ENCODE assay signal across 11 cellular contexts in the genomic region with DNA sequence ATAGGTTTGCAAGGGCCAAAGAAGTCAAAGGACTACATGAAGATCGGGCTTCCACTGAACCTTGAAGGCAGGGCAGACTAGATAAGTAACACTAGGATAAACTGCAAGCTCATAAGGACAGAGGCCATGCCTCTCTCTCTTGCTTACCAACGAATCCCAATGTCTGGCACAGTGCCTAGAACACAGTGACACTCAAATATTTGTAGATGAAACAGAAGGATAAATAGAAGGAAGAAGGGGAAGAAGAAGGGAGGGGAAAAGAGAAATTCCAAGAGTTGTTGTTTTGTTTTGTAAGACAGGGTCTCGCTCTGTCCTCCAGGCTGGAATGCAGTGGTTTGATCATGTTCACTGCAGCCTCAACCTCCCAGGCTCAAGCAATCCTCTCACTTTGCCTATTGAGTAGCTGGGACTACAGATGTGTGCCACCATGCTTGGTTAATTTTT. TPM values are rescaled to one million over a fixed set of nuclear protein-coding genes. Genes with fewer than 3 reads are reported as not detected.
DNase-seq lines count a peak whose midpoint lies in the region; ATAC-seq and TF ChIP-seq lines count a peak whose summit lies in the region.
"Had no signal": no experiment of that assay in that cellular context is flagged by ENCODE, and none has a peak within 500 bp of the region (broad histone marks: within the 10 kb centered on the region; RNA-seq: fewer than 3 reads in every experiment).

No MANE protein-coding gene starts in this region.

- peak; percentile 11 for DNase-seq in A172 (ENCODE audit: low spot score)
- peak in 70 of 76 experiments; percentile 10 to 83 (median 50) for DNase-seq in HUDEP-2 (lab: John Stamatoyannopoulos, UW; ENCODE audit: unreplicated experiment in 76 of 76)
- peak; percentile 32 for DNase-seq in brain microvascular endothelial cell
- DNase-seq in 8988T: no peak
- no peak for DNase-seq in CD8-positive, alpha-beta T cell
- DNase-seq in NK-92 (lab: John Stamatoyannopoulos, UW; ENCODE audit: unreplicated experiment): no peak
- DNase-seq: DND-41, KG1, lower lobe of right lung had no signal

- WGBS in liver: 19% methylated on average over 3 of the region's 3 CpGs

- H3K36me3 ChIP-seq in brain microvascular endothelial cell (replicated peaks) (no peaks in the 10 kb centered on the region), liver (ENCODE audit: control insufficient read depth in 4 of 4, insufficient read depth in 3 of 4, low read depth in 1 of 4, low read length in 3 of 4) (no peaks in the 10 kb centered on the region)
- H3K36me3 ChIP-seq in CD8-positive, alpha-beta T cell (ENCODE audit: insufficient read depth, low read length): no peaks in the 10 kb centered on the region
- H3K36me3 ChIP-seq: lower lobe of right lung had no signal

- no peak overlapping the region for H3K27ac Mint-ChIP-seq in CD8-positive, alpha-beta T cell

- no peaks in the 10 kb centered on the region for H3K27me3 ChIP-seq in brain microvascular endothelial cell (replicated peaks)
- no peaks in the 10 kb centered on the region for H3K27me3 ChIP-seq in liver (ENCODE audit: control insufficient read depth in 4 of 4, insufficient read depth in 4 of 4, low read length in 3 of 4)
- H3K27me3 ChIP-seq in CD8-positive, alpha-beta T cell (ENCODE audit: insufficient read depth, low read length): no peaks in the 10 kb centered on the region

- CTCF ChIA-PET in CD8-positive, alpha-beta T cell (lab: Charles Lee): no interaction called here

- no peak overlapping the region for H3K9ac ChIP-seq in liver (ENCODE audit: low read depth in 1 of 2, low read length in 2 of 2)

- no peaks in the 10 kb centered on the region for H3K9me3 Mint-ChIP-seq in CD8-positive, alpha-beta T cell

- no peak overlapping the region for H3K4me3 Mint-ChIP-seq in CD8-positive, alpha-beta T cell

- intact Hi-C loops in CD8-positive, alpha-beta T cell (cut with DNase I, micrococcal nuclease): no loop called here

- H3K27me3 Mint-ChIP-seq in CD8-positive, alpha-beta T cell (ENCODE audit: low read depth): no peaks in the 10 kb centered on the region

- peaks cover 16% of the 10 kb centered on the region for H3K36me3 Mint-ChIP-seq in CD8-positive, alpha-beta T cell

- H3K27ac ChIP-seq in brain microvascular endothelial cell (no peak overlapping the region), liver (ENCODE audit: low read depth in 1 of 2, low read length in 2 of 2) (peak overlapping the region; percentile 54 to 58)
- H3K27ac ChIP-seq in CD8-positive, alpha-beta T cell (ENCODE audit: low read depth, low read length): no peak overlapping the region
- H3K27ac ChIP-seq: lower lobe of right lung had no signal

- H3K4me3 ChIP-seq in brain microvascular endothelial cell (ENCODE audit: low read depth, low read length): no peak overlapping the region
- H3K4me3 ChIP-seq in liver (ENCODE audit: low read depth in 1 of 3, low read length in 3 of 3): no peak overlapping the region
- H3K4me3 ChIP-seq in CD8-positive, alpha-beta T cell (ENCODE audit: low read depth, low read length): no peak overlapping the region
- H3K4me3 ChIP-seq: lower lobe of right lung had no signal

- peak; percentile 39 to 50 for TF ChIP-seq RAD21 in liver (IDR thresholded peaks at IDR 0.05)

- peaks cover 20 to 57% (median 41%) of the 10 kb centered on the region in 4 donors for H3K4me1 ChIP-seq in liver (ENCODE audit: control insufficient read depth in 4 of 4, insufficient read depth in 4 of 4, low read length in 3 of 4)
- H3K4me1 ChIP-seq in CD8-positive, alpha-beta T cell (ENCODE audit: insufficient read depth, low read length): peaks cover 20% of the 10 kb centered on the region

- H3K9me3 ChIP-seq in liver (ENCODE audit: control insufficient read depth in 4 of 4, low read length in 3 of 4): no peaks in the 10 kb centered on the region
- no peaks in the 10 kb centered on the region for H3K9me3 ChIP-seq in CD8-positive, alpha-beta T cell (ENCODE audit: low read length)
- H3K9me3 ChIP-seq: lower lobe of right lung had no signal

- POLR2A ChIA-PET in CD8-positive, alpha-beta T cell (lab: Charles Lee): no interaction called here

- peaks cover 69% of the 10 kb centered on the region for H3K4me1 Mint-ChIP-seq in CD8-positive, alpha-beta T cell (ENCODE audit: low read depth)

- no peak for ATAC-seq in CD8-positive, alpha-beta T cell
- no peak for ATAC-seq in GM19328 (IDR thresholded peaks at IDR 0.05; ENCODE audit: unreplicated experiment)

- in situ Hi-C loops in brain microvascular endothelial cell (cut with HindIII; ENCODE audit: low pct_ligation_motif_present, low sequenced_read_pairs): no loop called here

- TF ChIP-seq CTCF in brain microvascular endothelial cell (IDR thresholded peaks at IDR 0.05; ENCODE audit: low read depth, low read length, missing control alignments): no peak
- no peak for TF ChIP-seq CTCF in liver (IDR thresholded peaks at IDR 0.05; ENCODE audit: low read depth, low read length, missing input control)
- TF ChIP-seq CTCF in CD8-positive, alpha-beta T cell (IDR thresholded peaks at IDR 0.05): no peak

TF ChIP-seq in liver, 16 proteins besides CTCF, POLR2A, EP300 and RAD21:
- TF ChIP-seq FOXA1 (IDR thresholded peaks at IDR 0.05): no peak
- no peak for TF ChIP-seq TAF1 (conservative IDR thresholded peaks at IDR 0.05)
- no peak for TF ChIP-seq REST (IDR thresholded peaks at IDR 0.05)
- peak; percentile 90 for TF ChIP-seq YY1 (IDR thresholded peaks at IDR 0.05)
- peak; percentile 56 to 74 for TF ChIP-seq HNF4A (conservative IDR thresholded peaks at IDR 0.05)
- TF ChIP-seq HNF4G (IDR thresholded peaks at IDR 0.05): no peak
- TF ChIP-seq ZBTB33 (IDR thresholded peaks at IDR 0.05): peak; percentile 47
- no peak for TF ChIP-seq GABPA (IDR thresholded peaks at IDR 0.05 in 1 of 2, conservative IDR thresholded peaks at IDR 0.05 in 1 of 2)
- TF ChIP-seq FOXA2 (IDR thresholded peaks at IDR 0.05): peak; percentile 49
- peak; percentile 63 for TF ChIP-seq NR2F2 (IDR thresholded peaks at IDR 0.05)
- TF ChIP-seq, protein P1, sequence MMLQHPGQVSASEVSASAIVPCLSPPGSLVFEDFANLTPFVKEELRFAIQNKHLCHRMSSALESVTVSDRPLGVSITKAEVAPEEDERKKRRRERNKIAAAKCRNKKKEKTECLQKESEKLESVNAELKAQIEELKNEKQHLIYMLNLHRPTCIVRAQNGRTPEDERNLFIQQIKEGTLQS (IDR thresholded peaks at IDR 0.05): no peak
- TF ChIP-seq EGR1 (IDR thresholded peaks at IDR 0.05; ENCODE audit: low read depth in 2 of 2): no peak
- TF ChIP-seq SP1 (IDR thresholded peaks at IDR 0.05): peak; percentile 29
- peak in 1 of 2 donors; percentile 55 for TF ChIP-seq JUND (IDR thresholded peaks at IDR 0.05)
- TF ChIP-seq, protein P2, sequence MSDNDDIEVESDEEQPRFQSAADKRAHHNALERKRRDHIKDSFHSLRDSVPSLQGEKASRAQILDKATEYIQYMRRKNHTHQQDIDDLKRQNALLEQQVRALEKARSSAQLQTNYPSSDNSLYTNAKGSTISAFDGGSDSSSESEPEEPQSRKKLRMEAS (IDR thresholded peaks at IDR 0.05): no peak
- TF ChIP-seq RXRA (IDR thresholded peaks at IDR 0.05): peak; percentile 68 to 81
TF ChIP-seq in liver: peak in this region for 8.

RNA-seq across cellular contexts. Expression of gene SIK3, which starts 26.9 kb away (rescaled TPM):
- 4.1 and 6.9 TPM in 2 replicates for total RNA-seq in A172 (2014; rRNA removed; shearing (Covaris generic))
- 10 to 100 TPM; 17.6 to 52.4 TPM for total RNA-seq in liver
- 10 to 100 TPM in 1 of 2 donors, 1 to 10 TPM in 1; 6.9 to 11.2 TPM for polyA plus RNA-seq in liver
- total RNA-seq in CD8-positive, alpha-beta T cell: 100 to 1,000 TPM in 1 of 2 experiments, 10 to 100 TPM in 1; 96.6 to 107 TPM

Comparison
In these comparisons a context has a peak if more than half of its experiments do, and no peak if none do; other contexts are left out.
1. DNase-seq: peak in A172 (single experiment), HUDEP-2 (70 of 76) and brain microvascular endothelial cell (single experiment); none in 8988T (single experiment), CD8-positive, alpha-beta T cell (0 of 7) and NK-92 (single experiment).
2. H3K27ac ChIP-seq: peak in liver (2 of 2); none in brain microvascular endothelial cell (single experiment) and CD8-positive, alpha-beta T cell (single experiment).